ENCODE assay signal across 11 cellular contexts in genomic region chr20:50029697-50030428, GRCh38. TPM values are rescaled to one million over a fixed set of nuclear protein-coding genes. Genes with fewer than 3 reads are reported as not detected.
DNase-seq lines count a peak whose midpoint lies in the region; ATAC-seq and TF ChIP-seq lines count a peak whose summit lies in the region.
"Had no signal": no experiment of that assay in that cellular context is flagged by ENCODE, and none has a peak within 500 bp of the region (broad histone marks: within the 10 kb centered on the region; RNA-seq: fewer than 3 reads in every experiment).

No MANE protein-coding gene starts in this region.

- H3K9ac ChIP-seq in fibroblast of lung (ENCODE audit: insufficient read depth, low read length) = peak overlapping the region; percentile 47

- H3K27me3 Mint-ChIP-seq in CD14-positive monocyte (ENCODE audit: low read depth in 3 of 3) = peaks cover 1 to 6% (median 4%) of the 10 kb centered on the region in 3 donors
- no peaks in the 10 kb centered on the region for H3K27me3 Mint-ChIP-seq in osteocyte (ENCODE audit: unreplicated experiment)
- H3K27me3 Mint-ChIP-seq: IgD-negative memory B cell had no signal

- peaks cover 28% of the 10 kb centered on the region for H3K4me1 ChIP-seq in fibroblast of lung (ENCODE audit: control insufficient read depth, extremely low read depth, insufficient read depth, low read length)

- CTCF ChIA-PET in RWPE1 (lab: Yijun Ruan, JAX) = interaction anchor here (0.7 to 0.8 kb wide), 2 partner anchors 24 to 149 kb away, joined by 3 to 4 read pairs; no protein-coding TSS in a partner anchor

- no peak overlapping the region for H2AFZ ChIP-seq in fibroblast of lung (ENCODE audit: low read length)

- H3K9me3 Mint-ChIP-seq in CD14-positive monocyte = peaks cover 0 to 2% (median 0%) of the 10 kb centered on the region in 7 donors
- H3K9me3 Mint-ChIP-seq in osteocyte (ENCODE audit: unreplicated experiment) = no peaks in the 10 kb centered on the region
- H3K9me3 Mint-ChIP-seq: IgD-negative memory B cell had no signal

- no peak overlapping the region for H3K4me3 ChIP-seq in fibroblast of lung (replicated peaks in 1 of 4; ENCODE audit: control extremely low read depth in 1 of 4, insufficient read depth in 1 of 4, low read depth in 3 of 4, low read length in 4 of 4)

- H3K36me3 Mint-ChIP-seq in CD14-positive monocyte (peaks cover 2 to 4% of the 10 kb centered on the region in 2 donors), osteocyte (ENCODE audit: unreplicated experiment) (no peaks in the 10 kb centered on the region)

- H3K36me3 ChIP-seq in fibroblast of lung (ENCODE audit: control insufficient read depth, insufficient read depth, low read length) = no peaks in the 10 kb centered on the region

- peak; percentile 87 for DNase-seq in CD14-positive monocyte (ENCODE audit: low spot score)
- peak; percentile 54 for DNase-seq in RWPE1 (ENCODE audit: low spot score)
- DNase-seq in fibroblast of lung (ENCODE audit: low read depth in 2 of 2) = peak; percentile 94 to 97
- DNase-seq in osteocyte (ENCODE audit: extremely low spot score, unreplicated experiment) = no peak
- no peak for DNase-seq in stimulated activated CD4-positive, alpha-beta T cell treated with anti-CD3 and anti-CD28 coated beads, Interleukin-2, amount 100 ng/mL, for 48 hours
- no peak for DNase-seq in activated CD4-positive, alpha-beta T cell treated with anti-CD3 and anti-CD28 coated beads for 1 hour

- no peaks in the 10 kb centered on the region for H3K27me3 ChIP-seq in fibroblast of lung (ENCODE audit: control insufficient read depth, insufficient read depth, low read length)

- H3K4me3 Mint-ChIP-seq in CD14-positive monocyte = peak overlapping the region in 1 of 2 donors; percentile 30
- H3K4me3 Mint-ChIP-seq in osteocyte (ENCODE audit: unreplicated experiment) = no peak overlapping the region
- H3K4me3 Mint-ChIP-seq: IgD-negative memory B cell had no signal

- intact Hi-C loops in CD14-positive monocyte (cut with micrococcal nuclease) = loop anchor here in 1 of 2 donors (5.0 kb wide), 1 partner anchor 33 kb away; no protein-coding TSS in a partner anchor

- H3K79me2 ChIP-seq in fibroblast of lung (ENCODE audit: control insufficient read depth, insufficient read depth, low read length) = no peaks in the 10 kb centered on the region

- no peak for ATAC-seq in GM18868 (IDR thresholded peaks at IDR 0.05; ENCODE audit: unreplicated experiment)
- ATAC-seq in GM18519 (IDR thresholded peaks at IDR 0.05; ENCODE audit: low FRiP score, unreplicated experiment) = no peak
- ATAC-seq: activated CD4-positive, CD25-positive, alpha-beta regulatory T cell treated with anti-CD3 and anti-CD28 coated beads, Interleukin-2, amount 50 U/mL, for 24 hours had no signal

- peaks cover 54% of the 10 kb centered on the region for H3K4me1 Mint-ChIP-seq in CD14-positive monocyte
- H3K4me1 Mint-ChIP-seq in osteocyte (ENCODE audit: unreplicated experiment) = peaks cover 78% of the 10 kb centered on the region

- no peaks in the 10 kb centered on the region for H3K9me3 ChIP-seq in fibroblast of lung (ENCODE audit: control insufficient read depth, insufficient read depth, low read depth, low read length)

- POLR2A ChIA-PET in RWPE1 (lab: Yijun Ruan, JAX; ENCODE audit: low non-redundant PET) = no interaction called here

- H3K27ac Mint-ChIP-seq in CD14-positive monocyte (peak overlapping the region; percentile 66 to 94 (median 90)), osteocyte (ENCODE audit: unreplicated experiment) (peak overlapping the region; percentile 90)
- H3K27ac Mint-ChIP-seq: IgD-negative memory B cell had no signal

- TF ChIP-seq CTCF in CD14-positive monocyte (IDR thresholded peaks at IDR 0.05) (no peak), RWPE1 (conservative IDR thresholded peaks at IDR 0.05; ENCODE audit: low read depth) (no peak), fibroblast of lung (conservative IDR thresholded peaks at IDR 0.05 in 1 of 2, IDR thresholded peaks at IDR 0.05 in 1 of 2; ENCODE audit: low read depth in 1 of 2, low read length in 2 of 2) (no peak), osteocyte (IDR thresholded peaks at IDR 0.05) (no peak)

- H3K27ac ChIP-seq in RWPE1 (peak overlapping the region; percentile 68), fibroblast of lung (ENCODE audit: insufficient read depth, low read length) (peak overlapping the region; percentile 81)

- H4K20me1 ChIP-seq in fibroblast of lung (ENCODE audit: control insufficient read depth, extremely low read depth, insufficient read depth, low read length) = no peaks in the 10 kb centered on the region

- peak overlapping the region; percentile 77 for H3K4me2 ChIP-seq in fibroblast of lung (ENCODE audit: extremely low read depth, insufficient read depth, low read length)

RNA-seq across cellular contexts. Expression of gene SNAI1, which starts 47.1 kb away (rescaled TPM):
- polyA plus RNA-seq in CD14-positive monocyte = 1 to 10 TPM; 2.4 to 2.6 TPM
- 0.26 and 0.66 TPM in 2 replicates for total RNA-seq in fibroblast of lung
- polyA plus RNA-seq in fibroblast of lung = 1.4 and 1.8 TPM in 2 replicates
- polyA plus RNA-seq in fibroblast of lung (2012) = 5.0 and 6.8 TPM in 2 replicates
- polyA minus RNA-seq in fibroblast of lung (ENCODE audit: low replicate concordance) = 5.1 and 6.5 TPM in 2 replicates
- total RNA-seq in osteocyte = 13.0 and 13.4 TPM in 2 replicates
- total RNA-seq: frontal cortex had no signal

Comparison
In these comparisons a context has a peak if more than half of its experiments do, and no peak if none do; other contexts are left out.
1. DNase-seq: peak in CD14-positive monocyte (single experiment), RWPE1 (single experiment) and fibroblast of lung (2 of 2); none in osteocyte (single experiment), stimulated activated CD4-positive, alpha-beta T cell treated with anti-CD3 and anti-CD28 coated beads, Interleukin-2, amount 100 ng/mL, for 48 hours (0 of 2) and activated CD4-positive, alpha-beta T cell treated with anti-CD3 and anti-CD28 coated beads for 1 hour (single experiment).